ENCODE assay signal across 1 cellular context in the genomic region with DNA sequence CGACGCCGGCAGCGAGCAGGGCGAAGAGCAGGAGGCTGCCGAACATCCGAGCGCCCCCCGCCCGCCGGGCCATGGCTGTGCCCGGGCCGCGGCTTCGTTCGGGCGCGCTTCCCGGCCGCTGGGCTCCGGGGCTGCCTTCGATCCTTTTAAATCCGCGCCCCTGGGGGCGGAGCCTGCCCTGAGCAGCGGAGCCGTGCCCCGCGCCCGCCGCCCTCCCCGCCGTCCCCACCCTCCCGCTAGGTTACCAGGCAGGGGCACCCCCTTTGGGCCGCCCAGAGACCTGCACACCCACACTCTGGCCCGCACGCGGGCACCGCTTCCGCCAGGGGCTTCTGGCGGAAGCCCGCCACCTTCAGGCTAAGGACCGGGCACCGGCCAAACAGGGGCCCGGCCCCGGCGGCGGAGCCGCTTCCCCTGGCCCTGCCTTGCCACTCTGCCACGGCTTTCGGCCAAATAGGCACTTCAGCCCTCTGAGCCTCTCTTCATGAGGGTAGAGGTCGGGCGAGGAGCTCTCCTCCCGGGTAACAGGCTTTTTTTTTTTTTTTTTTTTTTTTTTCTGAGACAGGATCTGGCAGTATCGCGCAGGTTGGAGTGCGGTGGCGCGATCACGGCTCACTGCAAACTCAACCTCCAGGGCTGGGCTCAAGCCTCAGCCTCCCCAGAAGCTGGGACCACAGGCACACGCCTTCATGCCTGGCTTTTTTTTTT.
TF ChIP-seq lines count a peak whose summit lies in the region.

NMB (minus strand) TSS at position 120 of the 708 bp plus-strand sequence; CDS start at position 73, 47 bp downstream.

TF ChIP-seq in SK-N-SH, 30 proteins besides CTCF, POLR2A, EP300 and RAD21 (continued from another document):
- TF ChIP-seq FOXM1 (IDR thresholded peaks at IDR 0.05; ENCODE audit: low read depth) (no peak), TAF1 (IDR thresholded peaks at IDR 0.05; ENCODE audit: borderline replicate concordance, low read depth, low read length) (peak; percentile 23; the same call in 1 of the 2 replicates), TEAD4 (IDR thresholded peaks at IDR 0.05; ENCODE audit: borderline replicate concordance, insufficient read depth) (no peak)
- TF ChIP-seq, protein P1, sequence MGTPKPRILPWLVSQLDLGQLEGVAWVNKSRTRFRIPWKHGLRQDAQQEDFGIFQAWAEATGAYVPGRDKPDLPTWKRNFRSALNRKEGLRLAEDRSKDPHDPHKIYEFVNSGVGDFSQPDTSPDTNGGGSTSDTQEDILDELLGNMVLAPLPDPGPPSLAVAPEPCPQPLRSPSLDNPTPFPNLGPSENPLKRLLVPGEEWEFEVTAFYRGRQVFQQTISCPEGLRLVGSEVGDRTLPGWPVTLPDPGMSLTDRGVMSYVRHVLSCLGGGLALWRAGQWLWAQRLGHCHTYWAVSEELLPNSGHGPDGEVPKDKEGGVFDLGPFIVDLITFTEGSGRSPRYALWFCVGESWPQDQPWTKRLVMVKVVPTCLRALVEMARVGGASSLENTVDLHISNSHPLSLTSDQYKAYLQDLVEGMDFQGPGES (IDR thresholded peaks at IDR 0.05; ENCODE audit: low read depth, low read length), result no peak
